20 cellular contexts compared by ENCODE assay signal in genomic region chr3:41424543-41425300, GRCh38.
DNase-seq lines count a peak whose midpoint lies in the region; ATAC-seq and TF ChIP-seq lines count a peak whose summit lies in the region.
"Had no signal": no experiment of that assay in that cellular context is flagged by ENCODE, and none has a peak within 500 bp of the region (broad histone marks: within the 10 kb centered on the region; RNA-seq: fewer than 3 reads in every experiment).

No MANE protein-coding gene starts in this region.

- peaks cover 32% of the 10 kb centered on the region for H3K27me3 Mint-ChIP-seq in activated CD4-positive, alpha-beta T cell treated with anti-CD3 and anti-CD28 coated beads, Interleukin-2, amount 10 ng/mL, durations not matched to agents 24 days and 14 days
- no peaks in the 10 kb centered on the region for H3K27me3 Mint-ChIP-seq in CD8-positive, alpha-beta T cell (ENCODE audit: low read depth)
- H3K27me3 Mint-ChIP-seq in activated T-helper 1 cell treated with anti-CD3 and anti-CD28 coated beads, Interleukin-12 subunit alpha, Interleukin-12 subunit beta, Interleukin-2, Interleukin-4 antibody, amounts not matched to agents 30 ng/mL and 10 ng/mL and 1 ng/mL, durations not matched to agents 14 hours and 24 hours and 36 hours (ENCODE audit: insufficient read depth), result peaks cover 12% of the 10 kb centered on the region
- peaks cover 1 to 5% (median 2%) of the 10 kb centered on the region in 3 donors for H3K27me3 Mint-ChIP-seq in immature natural killer cell (ENCODE audit: low read depth in 3 of 3)
- H3K27me3 Mint-ChIP-seq: B cell had no signal

- H3K27ac Mint-ChIP-seq in activated CD4-positive, alpha-beta T cell treated with anti-CD3 and anti-CD28 coated beads, Interleukin-2, amount 10 ng/mL, durations not matched to agents 24 days and 14 days, result no peak overlapping the region
- H3K27ac Mint-ChIP-seq in CD8-positive, alpha-beta T cell, result peak overlapping the region; percentile 49
- peak overlapping the region; percentile 53 for H3K27ac Mint-ChIP-seq in activated T-helper 1 cell treated with anti-CD3 and anti-CD28 coated beads, Interleukin-12 subunit alpha, Interleukin-12 subunit beta, Interleukin-2, Interleukin-4 antibody, amounts not matched to agents 30 ng/mL and 10 ng/mL and 1 ng/mL, durations not matched to agents 14 hours and 24 hours and 36 hours
- peak overlapping the region in 5 of 6 donors; percentile 8 to 51 (median 42) for H3K27ac Mint-ChIP-seq in immature natural killer cell
- H3K27ac Mint-ChIP-seq: B cell had no signal

- ATAC-seq in CD8-positive, alpha-beta T cell, result no peak
- no peak for ATAC-seq in activated CD4-positive, CD25-positive, alpha-beta regulatory T cell treated with anti-CD3 and anti-CD28 coated beads, Interleukin-2, amount 50 U/mL, for 24 hours
- no peak for ATAC-seq in HG03520 (IDR thresholded peaks at IDR 0.05; ENCODE audit: unreplicated experiment)
- no peak for ATAC-seq in HG03354 (IDR thresholded peaks at IDR 0.05; ENCODE audit: poor library complexity, severe bottlenecking, unreplicated experiment)

- peaks cover 14% of the 10 kb centered on the region for H3K4me1 Mint-ChIP-seq in activated CD4-positive, alpha-beta T cell treated with anti-CD3 and anti-CD28 coated beads, Interleukin-2, amount 10 ng/mL, durations not matched to agents 24 days and 14 days
- peaks cover 16% of the 10 kb centered on the region for H3K4me1 Mint-ChIP-seq in CD8-positive, alpha-beta T cell (ENCODE audit: low read depth)
- peaks cover 33% of the 10 kb centered on the region for H3K4me1 Mint-ChIP-seq in activated T-helper 1 cell treated with anti-CD3 and anti-CD28 coated beads, Interleukin-12 subunit alpha, Interleukin-12 subunit beta, Interleukin-2, Interleukin-4 antibody, amounts not matched to agents 30 ng/mL and 10 ng/mL and 1 ng/mL, durations not matched to agents 14 hours and 24 hours and 36 hours (ENCODE audit: low read depth)
- peaks cover 26 to 34% of the 10 kb centered on the region in 2 donors for H3K4me1 Mint-ChIP-seq in immature natural killer cell
- H3K4me1 Mint-ChIP-seq: B cell had no signal

- peak overlapping the region; percentile 39 for H3K4me3 Mint-ChIP-seq in activated CD4-positive, alpha-beta T cell treated with anti-CD3 and anti-CD28 coated beads, Interleukin-2, amount 10 ng/mL, durations not matched to agents 24 days and 14 days
- no peak overlapping the region for H3K4me3 Mint-ChIP-seq in CD8-positive, alpha-beta T cell
- no peak overlapping the region for H3K4me3 Mint-ChIP-seq in activated T-helper 1 cell treated with anti-CD3 and anti-CD28 coated beads, Interleukin-12 subunit alpha, Interleukin-12 subunit beta, Interleukin-2, Interleukin-4 antibody, amounts not matched to agents 30 ng/mL and 10 ng/mL and 1 ng/mL, durations not matched to agents 14 hours and 24 hours and 36 hours
- peak overlapping the region; percentile 28 to 60 (median 43) for H3K4me3 Mint-ChIP-seq in immature natural killer cell
- H3K4me3 Mint-ChIP-seq: B cell had no signal

- no peak for TF ChIP-seq CTCF in CD8-positive, alpha-beta T cell (IDR thresholded peaks at IDR 0.05)

- H3K36me3 Mint-ChIP-seq in activated CD4-positive, alpha-beta T cell treated with anti-CD3 and anti-CD28 coated beads, Interleukin-2, amount 10 ng/mL, durations not matched to agents 24 days and 14 days (ENCODE audit: low read depth), result no peaks in the 10 kb centered on the region
- no peaks in the 10 kb centered on the region for H3K36me3 Mint-ChIP-seq in CD8-positive, alpha-beta T cell
- peaks cover 10% of the 10 kb centered on the region for H3K36me3 Mint-ChIP-seq in activated T-helper 1 cell treated with anti-CD3 and anti-CD28 coated beads, Interleukin-12 subunit alpha, Interleukin-12 subunit beta, Interleukin-2, Interleukin-4 antibody, amounts not matched to agents 30 ng/mL and 10 ng/mL and 1 ng/mL, durations not matched to agents 14 hours and 24 hours and 36 hours (ENCODE audit: low read depth)
- H3K36me3 Mint-ChIP-seq in immature natural killer cell, result peaks cover 0 to 7% (median 0%) of the 10 kb centered on the region in 3 donors

- peaks cover 5% of the 10 kb centered on the region for H3K9me3 ChIP-seq in CD8-positive, alpha-beta T cell (ENCODE audit: low read length)

- no peaks in the 10 kb centered on the region for H3K27me3 ChIP-seq in CD8-positive, alpha-beta T cell (ENCODE audit: insufficient read depth, low read length)

- CTCF ChIA-PET in CD8-positive, alpha-beta T cell (lab: Charles Lee), result no interaction called here

- H3K4me1 ChIP-seq in CD8-positive, alpha-beta T cell (ENCODE audit: insufficient read depth, low read length), result peaks cover 10% of the 10 kb centered on the region

- H3K9me3 Mint-ChIP-seq in activated CD4-positive, alpha-beta T cell treated with anti-CD3 and anti-CD28 coated beads, Interleukin-2, amount 10 ng/mL, durations not matched to agents 24 days and 14 days, result peaks cover 10% of the 10 kb centered on the region
- peaks cover 21% of the 10 kb centered on the region for H3K9me3 Mint-ChIP-seq in CD8-positive, alpha-beta T cell
- H3K9me3 Mint-ChIP-seq in activated T-helper 1 cell treated with anti-CD3 and anti-CD28 coated beads, Interleukin-12 subunit alpha, Interleukin-12 subunit beta, Interleukin-2, Interleukin-4 antibody, amounts not matched to agents 30 ng/mL and 10 ng/mL and 1 ng/mL, durations not matched to agents 14 hours and 24 hours and 36 hours, result peaks cover 19% of the 10 kb centered on the region
- peaks cover 3 to 14% (median 5%) of the 10 kb centered on the region in 6 donors for H3K9me3 Mint-ChIP-seq in immature natural killer cell

- H3K36me3 ChIP-seq in CD8-positive, alpha-beta T cell (ENCODE audit: insufficient read depth, low read length), result no peaks in the 10 kb centered on the region

- POLR2A ChIA-PET in CD8-positive, alpha-beta T cell (lab: Charles Lee), result no interaction called here

- no peak overlapping the region for H3K27ac ChIP-seq in CD8-positive, alpha-beta T cell (ENCODE audit: low read depth, low read length)
- H3K27ac ChIP-seq: 22Rv1, GM23248 had no signal

- H3K4me3 ChIP-seq in CD8-positive, alpha-beta T cell (ENCODE audit: low read depth, low read length), result no peak overlapping the region
- H3K4me3 ChIP-seq: GM23248 had no signal

- DNase-seq in activated CD4-positive, alpha-beta T cell treated with anti-CD3 and anti-CD28 coated beads, Interleukin-2, amount 10 ng/mL, durations not matched to agents 24 days and 14 days, result peak; percentile 74
- no peak for DNase-seq in activated CD4-positive, alpha-beta T cell treated with anti-CD3 and anti-CD28 coated beads, Interleukin-2, amount 50 U/mL, for 48 hours
- DNase-seq in CD8-positive, alpha-beta T cell, result no peak
- DNase-seq in activated T-helper 1 cell treated with anti-CD3 and anti-CD28 coated beads, Interleukin-12 subunit alpha, Interleukin-12 subunit beta, Interleukin-2, Interleukin-4 antibody, amounts not matched to agents 30 ng/mL and 10 ng/mL and 1 ng/mL, durations not matched to agents 14 hours and 24 hours and 36 hours (ENCODE audit: low spot score), result peak; percentile 16
- DNase-seq in immature natural killer cell, result peak in 2 of 3 donors; percentile 17 to 33
- DNase-seq: DMS 273 treated with DMSO at 0.1 percent for 48 hours, GDM1, GM23248, HCEC 1CT, KBM-7, NCI-H1436 treated with DMSO at 0.1 percent for 48 hours, NCI-H2029 treated with DMSO at 0.1 percent for 48 hours, NCI-H2171 treated with DMSO at 0.1 percent for 48 hours, NCI-H748 treated with DMSO at 0.1 percent for 48 hours, RPMI8226 had no signal

- intact Hi-C loops in activated CD4-positive, alpha-beta T cell treated with anti-CD3 and anti-CD28 coated beads, Interleukin-2, amount 10 ng/mL, durations not matched to agents 24 days and 14 days (cut with micrococcal nuclease), result no loop called here
- intact Hi-C loops in CD8-positive, alpha-beta T cell (cut with DNase I, micrococcal nuclease), result no loop called here
- intact Hi-C loops in activated T-helper 1 cell treated with anti-CD3 and anti-CD28 coated beads, Interleukin-12 subunit alpha, Interleukin-12 subunit beta, Interleukin-2, Interleukin-4 antibody, amounts not matched to agents 30 ng/mL and 10 ng/mL and 1 ng/mL, durations not matched to agents 14 hours and 24 hours and 36 hours (cut with micrococcal nuclease), result loop anchor here (5.0 kb wide), 1 partner anchor 442 kb away; no protein-coding TSS in a partner anchor

Comparison
In these comparisons a context has a peak if more than half of its experiments do, and no peak if none do; other contexts are left out.
1. DNase-seq: peak in activated CD4-positive, alpha-beta T cell treated with anti-CD3 and anti-CD28 coated beads, Interleukin-2, amount 10 ng/mL, durations not matched to agents 24 days and 14 days (single experiment), activated T-helper 1 cell treated with anti-CD3 and anti-CD28 coated beads, Interleukin-12 subunit alpha, Interleukin-12 subunit beta, Interleukin-2, Interleukin-4 antibody, amounts not matched to agents 30 ng/mL and 10 ng/mL and 1 ng/mL, durations not matched to agents 14 hours and 24 hours and 36 hours (single experiment) and immature natural killer cell (2 of 3); none in activated CD4-positive, alpha-beta T cell treated with anti-CD3 and anti-CD28 coated beads, Interleukin-2, amount 50 U/mL, for 48 hours (0 of 2) and CD8-positive, alpha-beta T cell (0 of 7).
2. H3K4me3 Mint-ChIP-seq: peak in activated CD4-positive, alpha-beta T cell treated with anti-CD3 and anti-CD28 coated beads, Interleukin-2, amount 10 ng/mL, durations not matched to agents 24 days and 14 days (single experiment) and immature natural killer cell (5 of 5); none in CD8-positive, alpha-beta T cell (single experiment) and activated T-helper 1 cell treated with anti-CD3 and anti-CD28 coated beads, Interleukin-12 subunit alpha, Interleukin-12 subunit beta, Interleukin-2, Interleukin-4 antibody, amounts not matched to agents 30 ng/mL and 10 ng/mL and 1 ng/mL, durations not matched to agents 14 hours and 24 hours and 36 hours (single experiment).